In the genomic region with DNA sequence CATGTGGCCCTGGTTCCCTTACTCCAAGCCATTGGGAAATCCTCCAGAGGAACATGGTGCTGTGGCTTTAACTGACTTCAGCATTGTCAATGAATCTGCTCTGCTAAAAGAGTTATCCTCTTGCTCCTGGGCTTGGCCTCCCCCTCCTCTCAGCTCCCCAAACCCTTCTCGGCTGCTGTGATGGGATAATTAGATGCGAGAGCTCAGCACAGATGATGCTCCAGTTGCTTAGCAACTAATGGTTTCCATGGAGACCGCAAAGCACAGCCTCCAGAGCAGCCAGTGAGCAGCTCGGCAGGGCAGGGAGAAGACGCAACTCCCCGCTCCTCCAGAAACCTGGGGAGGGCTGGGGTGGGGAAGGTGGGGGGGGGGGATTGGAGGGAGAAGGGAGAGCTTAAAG, we compare ENCODE assay signal across 11 cellular contexts. TPM values are rescaled to one million over a fixed set of nuclear protein-coding genes. Genes with fewer than 3 reads are reported as not detected.
A peak's percentile ranks its signal among the peaks of the same experiment; 100 is the strongest.
DNase-seq lines count a peak whose midpoint lies in the region; ATAC-seq and TF ChIP-seq lines count a peak whose summit lies in the region.
"Had no signal": no experiment of that assay in that cellular context is flagged by ENCODE, and none has a peak within 500 bp of the region (broad histone marks: within the 10 kb centered on the region; RNA-seq: fewer than 3 reads in every experiment).

No MANE protein-coding gene starts in this region.

- no peak overlapping the region for H3K4ac ChIP-seq in mesendoderm (ENCODE audit: low read depth, low read length)

- no peak for ATAC-seq in HG03521 (IDR thresholded peaks at IDR 0.05; ENCODE audit: unreplicated experiment)
- no peak for ATAC-seq in foreskin keratinocyte
- ATAC-seq in GM18517 (IDR thresholded peaks at IDR 0.05; ENCODE audit: unreplicated experiment), result no peak

- H3K79me2 ChIP-seq in mesendoderm (ENCODE audit: control insufficient read depth, insufficient read depth, low read length), result no peaks in the 10 kb centered on the region
- H3K79me2 ChIP-seq: parathyroid adenoma had no signal

- DNase-seq in ELF-1 (ENCODE audit: low read depth, low spot score), result peak; percentile 71
- peak; percentile 73 for DNase-seq in NCI-H1436 treated with DMSO at 0.1 percent for 48 hours (lab: John Stamatoyannopoulos, UW)
- peak; percentile 90 for DNase-seq in mesendoderm
- no peak for DNase-seq in HCEC 1CT
- DNase-seq in foreskin keratinocyte, result no peak
- DNase-seq: activated CD8-positive, alpha-beta memory T cell treated with anti-CD3 and anti-CD28 coated beads, Interleukin-2, amount 50 U/mL, for 4 hours had no signal

- H4K8ac ChIP-seq in mesendoderm (ENCODE audit: low read depth, low read length), result no peak overlapping the region

- no peak overlapping the region for H2BK15ac ChIP-seq in mesendoderm (replicated peaks; ENCODE audit: low read depth)

- no peaks in the 10 kb centered on the region for H3K4me1 ChIP-seq in mesendoderm (ENCODE audit: control insufficient read depth, low read depth, low read length)
- H3K4me1 ChIP-seq in foreskin keratinocyte, result no peaks in the 10 kb centered on the region
- H3K4me1 ChIP-seq: parathyroid adenoma had no signal

- H3K9ac ChIP-seq in mesendoderm (ENCODE audit: low read length), result no peak overlapping the region
- H3K9ac ChIP-seq: parathyroid adenoma had no signal

- no peaks in the 10 kb centered on the region for H3K79me1 ChIP-seq in mesendoderm (ENCODE audit: low read length)

- H2AK5ac ChIP-seq in mesendoderm (ENCODE audit: low read length), result no peak overlapping the region

- H4K5ac ChIP-seq in mesendoderm (ENCODE audit: low read length), result no peak overlapping the region

- peak overlapping the region; percentile 62 for H3K27ac ChIP-seq in angular gyrus (ENCODE audit: low read depth, low read length)
- no peak overlapping the region for H3K27ac ChIP-seq in mesendoderm (ENCODE audit: low read depth, low read length)
- no peak overlapping the region for H3K27ac ChIP-seq in foreskin keratinocyte
- H3K27ac ChIP-seq: parathyroid adenoma had no signal

- H3K18ac ChIP-seq in mesendoderm (ENCODE audit: low read length), result no peak overlapping the region

- whole genome bisulfite sequencing in mesendoderm (ENCODE audit: extremely low coverage, insufficient coverage, low lambda C conversion rate), result no CpG with 5 or more reads among the region's 6 CpGs

- no peak for TF ChIP-seq CTCF in foreskin keratinocyte (conservative IDR thresholded peaks at IDR 0.05)

- no peak overlapping the region for H3K4me3 ChIP-seq in mesendoderm (ENCODE audit: low read length)

- no peak overlapping the region for H2BK5ac ChIP-seq in mesendoderm (ENCODE audit: low read length)

- no peak overlapping the region for H2BK120ac ChIP-seq in mesendoderm (ENCODE audit: low read depth, low read length)

- H3K36me3 ChIP-seq in mesendoderm (ENCODE audit: control insufficient read depth, insufficient read depth, low read length), result no peaks in the 10 kb centered on the region

- H3K27me3 ChIP-seq in mesendoderm (ENCODE audit: insufficient read depth, low read length, poor library complexity) (no peaks in the 10 kb centered on the region), foreskin keratinocyte (peaks cover 4% of the 10 kb centered on the region)

- no peak overlapping the region for H3K4me2 ChIP-seq in mesendoderm (ENCODE audit: low read length)

- no peak overlapping the region for H3K23ac ChIP-seq in mesendoderm (ENCODE audit: low read length)

- no peak overlapping the region for H3K56ac ChIP-seq in mesendoderm (ENCODE audit: low read length)

RNA-seq across cellular contexts. Expression of a gene that starts 2.8 kb away (rescaled TPM):
- polyA plus RNA-seq in mesendoderm (2013, experiment 1 of 2), result 0.31 TPM
- 0.43 TPM for polyA plus RNA-seq in mesendoderm (2013, experiment 2 of 2)
- 0.11 and 0.20 TPM in 2 replicates for total RNA-seq in foreskin keratinocyte
- polyA plus RNA-seq in foreskin keratinocyte, result 0.25 and 0.32 TPM in 2 replicates
- polyA plus RNA-seq: IgD-negative memory B cell had no signal

RNA-seq across cellular contexts. Expression of a gene that starts 18.3 kb away (rescaled TPM):
- 0.04 TPM for polyA plus RNA-seq in mesendoderm (2013, experiment 1 of 2)
- polyA plus RNA-seq in mesendoderm (2013, experiment 2 of 2), result not detected
- total RNA-seq in foreskin keratinocyte, result not detected in 2 replicates
- not detected in 2 replicates for polyA plus RNA-seq in foreskin keratinocyte
- polyA plus RNA-seq: IgD-negative memory B cell had no signal

RNA-seq across cellular contexts. Expression of a gene that starts 27.5 kb away (rescaled TPM):
- 65.1 TPM for polyA plus RNA-seq in mesendoderm (2013, experiment 1 of 2)
- polyA plus RNA-seq in mesendoderm (2013, experiment 2 of 2), result 69.1 TPM
- 54.6 and 61.4 TPM in 2 replicates for total RNA-seq in foreskin keratinocyte
- 22.1 and 22.9 TPM in 2 replicates for polyA plus RNA-seq in foreskin keratinocyte

RNA-seq across cellular contexts. Expression of a gene that starts 44.7 kb away (rescaled TPM):
- polyA plus RNA-seq in mesendoderm (2013, experiment 1 of 2), result 27.9 TPM
- polyA plus RNA-seq in mesendoderm (2013, experiment 2 of 2), result 28.6 TPM
- total RNA-seq in foreskin keratinocyte, result 16.0 and 16.8 TPM in 2 replicates
- 12.2 and 14.3 TPM in 2 replicates for polyA plus RNA-seq in foreskin keratinocyte

Comparison
In these comparisons a context has a peak if more than half of its experiments do, and no peak if none do; other contexts are left out.
1. DNase-seq: peak in ELF-1 (single experiment), NCI-H1436 treated with DMSO at 0.1 percent for 48 hours (single experiment) and mesendoderm (single experiment); none in HCEC 1CT (single experiment) and foreskin keratinocyte (0 of 2).